ENCODE assay signal across 8 cellular contexts in the genomic region with DNA sequence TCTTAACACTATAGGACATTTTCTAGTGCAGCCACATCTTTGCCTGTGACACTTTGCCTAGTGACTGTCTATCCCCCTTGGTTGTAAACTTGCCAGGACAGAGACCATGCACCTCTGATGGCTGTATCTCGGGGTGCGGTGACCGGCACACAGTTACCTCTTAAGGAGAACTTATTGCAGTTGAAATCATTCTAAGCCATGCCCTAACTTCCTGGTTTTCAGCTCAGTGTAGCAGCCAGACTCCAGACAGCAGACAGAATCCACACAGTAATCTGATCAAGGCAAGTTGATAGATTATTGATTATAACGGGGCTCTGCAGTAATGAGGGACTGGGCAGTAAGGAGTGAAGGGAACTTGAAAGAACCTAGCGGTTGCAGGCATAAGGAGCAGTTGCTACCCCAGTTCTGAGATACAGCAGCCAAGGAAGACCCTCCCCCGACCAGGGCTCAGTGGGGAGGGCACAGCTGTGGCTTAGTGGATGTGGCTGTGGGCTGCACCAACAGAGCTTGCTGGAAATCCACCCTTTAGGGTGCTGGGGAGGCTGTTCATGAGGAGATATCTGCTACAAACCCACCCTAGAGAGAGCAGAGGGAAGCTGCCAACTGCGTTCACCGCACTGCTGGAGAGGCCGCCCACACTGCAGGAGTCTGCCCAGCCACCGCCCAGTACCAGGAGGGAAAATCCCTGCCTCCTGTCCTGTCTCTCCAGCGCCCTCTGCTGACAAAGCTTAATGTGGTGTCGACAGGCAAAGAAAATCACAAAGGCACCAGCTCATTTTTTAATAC. TPM values are rescaled to one million over a fixed set of nuclear protein-coding genes. Genes with fewer than 3 reads are reported as not detected.
DNase-seq lines count a peak whose midpoint lies in the region; ATAC-seq, FAIRE-seq and TF ChIP-seq lines count a peak whose summit lies in the region.

No MANE protein-coding gene starts in this region.

- H3K4me1 Mint-ChIP-seq in activated CD4-positive, alpha-beta memory T cell treated with anti-CD3 and anti-CD28 coated beads, Interleukin-2, amount 10 ng/mL, durations not matched to agents 7 days and 5 days: peaks cover 56% of the 10 kb centered on the region

- TF ChIP-seq POLR2A in GM12891 (IDR thresholded peaks at IDR 0.05; ENCODE audit: low read depth, low read length): no peak

- no peaks in the 10 kb centered on the region for H3K36me3 Mint-ChIP-seq in activated CD4-positive, alpha-beta memory T cell treated with anti-CD3 and anti-CD28 coated beads, Interleukin-2, amount 10 ng/mL, durations not matched to agents 7 days and 5 days (ENCODE audit: low read depth)

- DNase-seq in GM12891 (ENCODE audit: insufficient read length, low spot score) (peak; percentile 67), NCI-H82 treated with DMSO at 0.1 percent for 48 hours (lab: John Stamatoyannopoulos, UW; ENCODE audit: unreplicated experiment) (peak; percentile 56), medulla oblongata (ENCODE audit: extremely low spot score) (peak; percentile 91)
- peak; percentile 89 for DNase-seq in activated CD4-positive, alpha-beta memory T cell treated with anti-CD3 and anti-CD28 coated beads, Interleukin-2, amount 10 ng/mL, durations not matched to agents 7 days and 5 days
- DNase-seq in effector CD8-positive, alpha-beta T cell (lab: John Stamatoyannopoulos, UW): peak; percentile 78
- DNase-seq in stimulated activated CD8-positive, alpha-beta memory T cell treated with anti-CD3 and anti-CD28 coated beads, Interleukin-15, amount 100 ng/mL, for 4 hours (ENCODE audit: low read depth in 2 of 2): peak; percentile 35 to 69

- peaks cover 2% of the 10 kb centered on the region for H3K27me3 Mint-ChIP-seq in activated CD4-positive, alpha-beta memory T cell treated with anti-CD3 and anti-CD28 coated beads, Interleukin-2, amount 10 ng/mL, durations not matched to agents 7 days and 5 days

- H3K9me3 Mint-ChIP-seq in activated CD4-positive, alpha-beta memory T cell treated with anti-CD3 and anti-CD28 coated beads, Interleukin-2, amount 10 ng/mL, durations not matched to agents 7 days and 5 days: peaks cover 4% of the 10 kb centered on the region

- peak overlapping the region; percentile 13 for H3K4me3 Mint-ChIP-seq in activated CD4-positive, alpha-beta memory T cell treated with anti-CD3 and anti-CD28 coated beads, Interleukin-2, amount 10 ng/mL, durations not matched to agents 7 days and 5 days

- peak overlapping the region; percentile 72 for H3K27ac Mint-ChIP-seq in activated CD4-positive, alpha-beta memory T cell treated with anti-CD3 and anti-CD28 coated beads, Interleukin-2, amount 10 ng/mL, durations not matched to agents 7 days and 5 days

- POLR2A ChIA-PET in activated CD4-positive, alpha-beta memory T cell treated with anti-CD3 and anti-CD28 coated beads, Interleukin-2, amount 10 ng/mL, durations not matched to agents 7 days and 5 days (lab: Charles Lee): interaction anchor here (0.7 to 2.7 kb wide), 9 partner anchors 10 to 360 kb away, joined by 3 to 23 read pairs (median 3); a partner anchor contains a TSS

- peak; percentile 48 for ATAC-seq in HG03469 (IDR thresholded peaks at IDR 0.05; ENCODE audit: unreplicated experiment)
- ATAC-seq in HG02938 (IDR thresholded peaks at IDR 0.05; ENCODE audit: unreplicated experiment): no peak

- FAIRE-seq in GM12891 (lab: Jason Lieb, UNC): peak; percentile 70

- CTCF ChIA-PET in activated CD4-positive, alpha-beta memory T cell treated with anti-CD3 and anti-CD28 coated beads, Interleukin-2, amount 10 ng/mL, durations not matched to agents 7 days and 5 days (lab: Charles Lee): interaction anchor here (0.5 to 4.6 kb wide), 62 partner anchors 8 to 944 kb away, joined by 3 to 228 read pairs (median 5); a partner anchor contains a TSS

TF ChIP-seq in GM12891, 5 proteins besides CTCF, POLR2A, EP300 and RAD21:
- TF ChIP-seq SPI1 (IDR thresholded peaks at IDR 0.05; ENCODE audit: low read depth, low read length) (no peak), POLR2AphosphoS5 (IDR thresholded peaks at IDR 0.05; ENCODE audit: low read depth, low read length) (no peak), TAF1 (IDR thresholded peaks at IDR 0.05; ENCODE audit: low read depth, low read length) (no peak), POU2F2 (IDR thresholded peaks at IDR 0.05; ENCODE audit: low read depth, low read length) (no peak), PAX5 (IDR thresholded peaks at IDR 0.05; ENCODE audit: insufficient read depth, low read length, severe bottlenecking) (no peak)

RNA-seq across cellular contexts. Expression of a gene that starts 58.2 kb away (rescaled TPM):
- polyA plus RNA-seq in GM12891 (2012; ENCODE audit: low read depth, missing spikeins): 0.08 TPM
- total RNA-seq in activated CD4-positive, alpha-beta memory T cell treated with anti-CD3 and anti-CD28 coated beads, Interleukin-2, amount 10 ng/mL, durations not matched to agents 7 days and 5 days: 1 to 10 TPM; 2.7 to 3.1 TPM
